9 cellular contexts compared by ENCODE assay signal in the genomic region with DNA sequence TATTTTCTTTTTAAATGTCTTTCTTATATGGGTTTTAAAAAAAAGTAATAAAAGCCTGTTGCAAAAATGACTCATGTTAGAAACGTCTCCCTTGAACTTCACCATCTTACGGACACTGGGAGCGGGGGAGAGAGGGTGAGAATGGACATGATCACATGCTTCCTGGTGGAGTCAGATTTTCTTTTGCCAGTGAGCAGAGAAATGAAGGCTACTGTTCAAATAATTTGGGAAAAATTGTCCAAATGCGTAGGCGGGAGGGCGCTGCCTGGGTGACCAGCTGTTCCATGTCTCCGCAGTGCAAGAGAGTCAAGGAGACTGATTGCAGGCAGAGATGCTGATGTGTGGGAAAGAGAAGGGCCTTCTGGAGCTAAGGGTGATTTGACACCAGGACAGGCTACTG. TPM values are rescaled to one million over a fixed set of nuclear protein-coding genes. Genes with fewer than 3 reads are reported as not detected.
A peak's percentile ranks its signal among the peaks of the same experiment; 100 is the strongest.
DNase-seq lines count a peak whose midpoint lies in the region; TF ChIP-seq lines count a peak whose summit lies in the region.
"Had no signal": no experiment of that assay in that cellular context is flagged by ENCODE, and none has a peak within 500 bp of the region (broad histone marks: within the 10 kb centered on the region; RNA-seq: fewer than 3 reads in every experiment).

No MANE protein-coding gene starts in this region.

- no peaks in the 10 kb centered on the region for H3K27me3 ChIP-seq in sigmoid colon

- no peak for TF ChIP-seq CTCF in sigmoid colon (IDR thresholded peaks at IDR 0.05)

- H3K36me3 Mint-ChIP-seq in activated CD4-positive, alpha-beta memory T cell treated with anti-CD3 and anti-CD28 coated beads, Interleukin-2, amount 10 ng/mL, durations not matched to agents 7 days and 5 days (ENCODE audit: low read depth) = peaks cover 86% of the 10 kb centered on the region

- no peaks in the 10 kb centered on the region for H3K9me3 Mint-ChIP-seq in activated CD4-positive, alpha-beta memory T cell treated with anti-CD3 and anti-CD28 coated beads, Interleukin-2, amount 10 ng/mL, durations not matched to agents 7 days and 5 days

- H3K4me1 Mint-ChIP-seq in activated CD4-positive, alpha-beta memory T cell treated with anti-CD3 and anti-CD28 coated beads, Interleukin-2, amount 10 ng/mL, durations not matched to agents 7 days and 5 days = peaks cover 74% of the 10 kb centered on the region

- no peak overlapping the region for H3K4me3 Mint-ChIP-seq in activated CD4-positive, alpha-beta memory T cell treated with anti-CD3 and anti-CD28 coated beads, Interleukin-2, amount 10 ng/mL, durations not matched to agents 7 days and 5 days

- POLR2A ChIA-PET in activated CD4-positive, alpha-beta memory T cell treated with anti-CD3 and anti-CD28 coated beads, Interleukin-2, amount 10 ng/mL, durations not matched to agents 7 days and 5 days (lab: Charles Lee) = interaction anchor here (1.0 to 28.4 kb wide), 4 partner anchors 11 to 42 kb away, joined by 3 to 1193 read pairs (median 8); no protein-coding TSS in a partner anchor

- DNase-seq in ELR (ENCODE audit: low read depth) (peak; percentile 92), fibroblast of the conjunctiva (ENCODE audit: low read depth) (peak; percentile 59), sigmoid colon (peak; percentile 75), pons (ENCODE audit: low spot score) (no peak), GF-D8 (lab: John Stamatoyannopoulos, UW) (no peak), NCI-H128 (lab: John Stamatoyannopoulos, UW; ENCODE audit: unreplicated experiment) (no peak)
- no peak for DNase-seq in activated CD4-positive, alpha-beta memory T cell treated with anti-CD3 and anti-CD28 coated beads, Interleukin-2, amount 10 ng/mL, durations not matched to agents 7 days and 5 days
- no peak for DNase-seq in stimulated activated CD8-positive, alpha-beta memory T cell treated with anti-CD3 and anti-CD28 coated beads, Interleukin-4, amount 100 ng/mL, for 48 hours
- DNase-seq: NCI-H2171 treated with DMSO at 0.1 percent for 48 hours had no signal

- peaks cover 12 to 78% (median 26%) of the 10 kb centered on the region in 4 donors for H3K36me3 ChIP-seq in sigmoid colon

- intact Hi-C loops in sigmoid colon (cut with DNase I) = no loop called here

- no peaks in the 10 kb centered on the region for H3K27me3 Mint-ChIP-seq in activated CD4-positive, alpha-beta memory T cell treated with anti-CD3 and anti-CD28 coated beads, Interleukin-2, amount 10 ng/mL, durations not matched to agents 7 days and 5 days

- no peak overlapping the region for H3K4me3 ChIP-seq in sigmoid colon

- peak overlapping the region; percentile 98 for H3K27ac Mint-ChIP-seq in activated CD4-positive, alpha-beta memory T cell treated with anti-CD3 and anti-CD28 coated beads, Interleukin-2, amount 10 ng/mL, durations not matched to agents 7 days and 5 days

- CTCF ChIA-PET in activated CD4-positive, alpha-beta memory T cell treated with anti-CD3 and anti-CD28 coated beads, Interleukin-2, amount 10 ng/mL, durations not matched to agents 7 days and 5 days (lab: Charles Lee) = interaction anchor here (1.0 to 1.8 kb wide), 5 partner anchors 9 to 75 kb away, joined by 3 to 6 read pairs (median 6); no protein-coding TSS in a partner anchor

- no peak for TF ChIP-seq POLR2A in sigmoid colon (IDR thresholded peaks at IDR 0.05)

- H3K9me3 ChIP-seq in sigmoid colon = no peaks in the 10 kb centered on the region

- WGBS in sigmoid colon, 2 donors = 75 to 83% methylated on average over 7 of the region's 7 CpGs

- TF ChIP-seq EP300 in sigmoid colon (IDR thresholded peaks at IDR 0.05) = no peak

- H3K4me1 ChIP-seq in sigmoid colon = peaks cover 0 to 25% (median 16%) of the 10 kb centered on the region in 4 donors

- peak overlapping the region in 2 of 4 donors; percentile 46 to 53 for H3K27ac ChIP-seq in sigmoid colon

RNA-seq across cellular contexts. Expression of a gene that starts 23.1 kb away (rescaled TPM):
- total RNA-seq in activated CD4-positive, alpha-beta memory T cell treated with anti-CD3 and anti-CD28 coated beads, Interleukin-2, amount 10 ng/mL, durations not matched to agents 7 days and 5 days = 10 to 100 TPM; 42.2 to 43.1 TPM
- total RNA-seq in sigmoid colon = 10 to 100 TPM; 43.3 to 59.6 (median 54.8) TPM
- polyA plus RNA-seq in sigmoid colon = 10 to 100 TPM; 27.0 to 41.7 (median 29.4) TPM

RNA-seq across cellular contexts. Expression of a gene that starts 46.1 kb away (rescaled TPM):
- 1 to 10 TPM; 8.8 to 9.2 TPM for total RNA-seq in activated CD4-positive, alpha-beta memory T cell treated with anti-CD3 and anti-CD28 coated beads, Interleukin-2, amount 10 ng/mL, durations not matched to agents 7 days and 5 days
- total RNA-seq in sigmoid colon = 1 to 10 TPM; 3.2 to 7.8 (median 6.2) TPM
- polyA plus RNA-seq in sigmoid colon = 1 to 10 TPM in 1 of 3 donors, under 1 TPM in 2; 0.60 to 1.3 (median 0.92) TPM

Comparison
In these comparisons a context has a peak if more than half of its experiments do, and no peak if none do; other contexts are left out.
1. DNase-seq: peak in ELR (single experiment), fibroblast of the conjunctiva (single experiment) and sigmoid colon (single experiment); none in activated CD4-positive, alpha-beta memory T cell treated with anti-CD3 and anti-CD28 coated beads, Interleukin-2, amount 10 ng/mL, durations not matched to agents 7 days and 5 days (single experiment), pons (single experiment), GF-D8 (single experiment), stimulated activated CD8-positive, alpha-beta memory T cell treated with anti-CD3 and anti-CD28 coated beads, Interleukin-4, amount 100 ng/mL, for 48 hours (single experiment) and NCI-H128 (single experiment).